ENCODE assay signal across 22 cellular contexts in genomic region chr17:40511667-40512221, GRCh38. TPM values are rescaled to one million over a fixed set of nuclear protein-coding genes. Genes with fewer than 3 reads are reported as not detected.
DNase-seq lines count a peak whose midpoint lies in the region; ATAC-seq, FAIRE-seq and TF ChIP-seq lines count a peak whose summit lies in the region.
"Had no signal": no experiment of that assay in that cellular context is flagged by ENCODE, and none has a peak within 500 bp of the region (broad histone marks: within the 10 kb centered on the region; RNA-seq: fewer than 3 reads in every experiment).

No MANE protein-coding gene starts in this region.

- H4K20me1 ChIP-seq in PC-9 (ENCODE audit: insufficient read depth), result no peaks in the 10 kb centered on the region

- no peak for TF ChIP-seq CTCF in PC-9 (conservative IDR thresholded peaks at IDR 0.05)

- H3K27ac ChIP-seq in ACC112 (ENCODE audit: low read depth, low read length) (peak overlapping the region; percentile 83), PC-9 (peak overlapping the region; percentile 72), epithelial cell of prostate (peak overlapping the region; percentile 89)
- H3K27ac ChIP-seq: KMS-11, neural progenitor cell had no signal

- POLR2A ChIA-PET in PC-9 (lab: Charles Lee; ENCODE audit: unreplicated experiment), result interaction anchor here (0.5 to 1.1 kb wide), 3 partner anchors 10 to 391 kb away, joined by 3 to 9 read pairs (median 4); partner anchors contain the start of gene TNS4

- H3K4me1 ChIP-seq in ACC112 (ENCODE audit: control insufficient read depth, insufficient read depth, low read length, unreplicated experiment) (peaks cover 42% of the 10 kb centered on the region), PC-9 (replicated peaks; ENCODE audit: insufficient read depth) (peaks cover 82% of the 10 kb centered on the region)

- CTCF ChIA-PET in PC-9 (lab: Charles Lee), result no interaction called here

- H3F3A ChIP-seq in PC-9 (ENCODE audit: insufficient read depth, low read depth), result peaks cover 44% of the 10 kb centered on the region

- DNase-seq in PC-9 (no peak), epithelial cell of prostate (ENCODE audit: low read depth, low spot score) (no peak), sciatic nerve (ENCODE audit: low spot score) (no peak), SIG-M5 (lab: John Stamatoyannopoulos, UW) (no peak), GM12891 (ENCODE audit: insufficient read length, low spot score) (no peak), left lobe of liver (ENCODE audit: low spot score) (no peak)
- DNase-seq: activated T-cell treated with anti-CD3 and anti-CD28 coated beads, Interleukin-2, amount 50 U/mL, for 4 hours; DMS 273 treated with DMSO at 0.1 percent for 48 hours; effector CD8-positive, alpha-beta T cell; esophagus squamous epithelium; GDM1; left cardiac atrium; NCI-H1930; NCI-H446; substantia nigra had no signal

- H3K4me3 ChIP-seq in ACC112 (ENCODE audit: low read depth, low read length) (no peak overlapping the region), PC-9 (no peak overlapping the region)
- H3K4me3 ChIP-seq: esophagus squamous epithelium, neural progenitor cell had no signal

- H3K36me3 ChIP-seq in ACC112 (ENCODE audit: insufficient read depth, low read length), result no peaks in the 10 kb centered on the region
- H3K36me3 ChIP-seq in PC-9 (ENCODE audit: low read depth), result no peaks in the 10 kb centered on the region
- H3K36me3 ChIP-seq: esophagus squamous epithelium, neural progenitor cell had no signal

- peak overlapping the region; percentile 76 for H3K4me2 ChIP-seq in PC-9
- H3K4me2 ChIP-seq: KMS-11, neural progenitor cell had no signal

- ATAC-seq in sciatic nerve (peak; percentile 6), left lobe of liver (no peak), HG03045 (IDR thresholded peaks at IDR 0.05; ENCODE audit: unreplicated experiment) (no peak)
- ATAC-seq: activated naive CD4-positive, alpha-beta T cell treated with anti-CD3 and anti-CD28 coated beads, Interleukin-2, amount 50 U/mL, for 72 hours; activated T-cell treated with anti-CD3 and anti-CD28 coated beads, Interleukin-2, amount 50 U/mL, for 4 hours; left cardiac atrium had no signal

- H3K27me3 ChIP-seq in ACC112 (ENCODE audit: insufficient read depth, low read length), result no peaks in the 10 kb centered on the region
- H3K27me3 ChIP-seq in PC-9 (ENCODE audit: insufficient read depth, low read depth), result no peaks in the 10 kb centered on the region
- H3K27me3 ChIP-seq: esophagus squamous epithelium, neural progenitor cell had no signal

- no peaks in the 10 kb centered on the region for H3K9me2 ChIP-seq in PC-9 (ENCODE audit: insufficient read depth)

- no peak for FAIRE-seq in GM12891 (lab: Jason Lieb, UNC)

- H3K9me3 ChIP-seq in PC-9 (ENCODE audit: insufficient read depth, low read depth), result no peaks in the 10 kb centered on the region
- H3K9me3 ChIP-seq: esophagus squamous epithelium had no signal

- no TSS peak for BruUV-seq in PC-9 (replicated peaks; lab: Mats Ljungman, UMichigan)

- H3K79me2 ChIP-seq in ACC112 (ENCODE audit: control insufficient read depth, insufficient read depth, low read length, unreplicated experiment), result no peaks in the 10 kb centered on the region
- H3K79me2 ChIP-seq in PC-9 (ENCODE audit: low read depth), result no peaks in the 10 kb centered on the region

- TF ChIP-seq POLR2A in GM12891 (IDR thresholded peaks at IDR 0.05; ENCODE audit: low read depth, low read length), result no peak

- no peak overlapping the region for H2AFZ ChIP-seq in ACC112 (ENCODE audit: low read length, unreplicated experiment)
- H2AFZ ChIP-seq in PC-9, result no peak overlapping the region
- H2AFZ ChIP-seq: neural progenitor cell had no signal

- intact Hi-C loops in PC-9 (cut with micrococcal nuclease; ENCODE audit: unreplicated experiment) (loop anchor here (2.0 kb wide), 1 partner anchor 25 kb away; no protein-coding TSS in a partner anchor), sciatic nerve (cut with DNase I) (no loop called here)

TF ChIP-seq in GM12891, 5 proteins besides CTCF, POLR2A, EP300 and RAD21:
- TF ChIP-seq POLR2AphosphoS5 (IDR thresholded peaks at IDR 0.05; ENCODE audit: low read depth, low read length) (no peak), PAX5 (IDR thresholded peaks at IDR 0.05; ENCODE audit: insufficient read depth, low read length, severe bottlenecking) (no peak), SPI1 (IDR thresholded peaks at IDR 0.05; ENCODE audit: low read depth, low read length) (no peak), POU2F2 (IDR thresholded peaks at IDR 0.05; ENCODE audit: low read depth, low read length) (no peak), TAF1 (IDR thresholded peaks at IDR 0.05; ENCODE audit: low read depth, low read length) (no peak)
TF ChIP-seq in GM12891: peak in this region for 0.

RNA-seq across cellular contexts. Expression of gene TNS4, which starts 10.3 kb away (rescaled TPM):
- total RNA-seq in PC-9 (2021), result 17.4 and 23.5 TPM in 2 replicates
- 0.36 TPM for total RNA-seq in sciatic nerve
- 0.22 TPM for polyA plus RNA-seq in GM12891 (2012; ENCODE audit: low read depth, missing spikeins)
- 0.13 TPM for total RNA-seq in left lobe of liver
- total RNA-seq: cerebellum, glomerular endothelial cell, left cardiac atrium had no signal

RNA-seq across cellular contexts. Expression of gene CCR7, which starts 53.5 kb away (rescaled TPM):
- total RNA-seq in PC-9 (2021) (not detected in 2 replicates), sciatic nerve (1.4 TPM), left lobe of liver (0.75 TPM)
- 156 TPM for polyA plus RNA-seq in GM12891 (2012; ENCODE audit: low read depth, missing spikeins)
- total RNA-seq: cerebellum, glomerular endothelial cell had no signal

Comparison
In these comparisons a context has a peak if more than half of its experiments do, and no peak if none do; other contexts are left out.
1. RNA of gene TNS4, which starts 10.3 kb away (total RNA-seq): 17.4 to 23.5 TPM in PC-9; 0.36 TPM in sciatic nerve (single experiment) and 0.13 TPM in left lobe of liver (single experiment); every median in the first group is over 10 times any median in the second.
2. Peak in every context shown above with its lines, with median percentiles within 50 percentile points of each other: H3K27ac ChIP-seq.